ENCODE assay signal across 2 cellular contexts in genomic region chr4:140626982-140627381, GRCh38.
TF ChIP-seq lines count a peak whose summit lies in the region.

No MANE protein-coding gene starts in this region.

TF ChIP-seq in HCT116, 20 proteins besides CTCF, POLR2A, EP300 and RAD21 (continued from another document):
- no peak for TF ChIP-seq SP1 (IDR thresholded peaks at IDR 0.05; ENCODE audit: low read depth)
- TF ChIP-seq EZH2phosphoT487 (IDR thresholded peaks at IDR 0.05; ENCODE audit: borderline replicate concordance) = no peak
- no peak for TF ChIP-seq FOSL1 (IDR thresholded peaks at IDR 0.05; ENCODE audit: low read depth)
- no peak for TF ChIP-seq TCF7L2 (IDR thresholded peaks at IDR 0.05; ENCODE audit: borderline replicate concordance, extremely low read depth, insufficient read depth, insufficient read length)
- no peak for TF ChIP-seq ELF1 (IDR thresholded peaks at IDR 0.05; ENCODE audit: borderline replicate concordance, low read depth)
- TF ChIP-seq ZBTB33 (IDR thresholded peaks at IDR 0.05; ENCODE audit: extremely low read depth, insufficient replicate concordance, low read length) = no peak
- no peak for TF ChIP-seq JUND (IDR thresholded peaks at IDR 0.05)
- no peak for TF ChIP-seq CEBPB (IDR thresholded peaks at IDR 0.05; ENCODE audit: low read depth)
- TF ChIP-seq ZFX (IDR thresholded peaks at IDR 0.05) = no peak
- TF ChIP-seq ATF3 (IDR thresholded peaks at IDR 0.05) = no peak
- TF ChIP-seq SIN3A (IDR thresholded peaks at IDR 0.05; ENCODE audit: low read depth) = no peak
- TF ChIP-seq REST (IDR thresholded peaks at IDR 0.05; ENCODE audit: low read depth) = no peak
- TF ChIP-seq YY1 (IDR thresholded peaks at IDR 0.05; ENCODE audit: extremely low read depth, insufficient replicate concordance, low read depth, low read length) = no peak

TF ChIP-seq in neural cell, 6 proteins besides CTCF, POLR2A, EP300 and RAD21 (continued from another document):
- TF ChIP-seq REST (IDR thresholded peaks at IDR 0.05; ENCODE audit: borderline replicate concordance) (no peak), TAF1 (IDR thresholded peaks at IDR 0.05; ENCODE audit: low read depth) (no peak), EZH2 (IDR thresholded peaks at IDR 0.05; ENCODE audit: borderline replicate concordance, insufficient read depth, low read length, poor library complexity, severe bottlenecking) (no peak), POLR2AphosphoS5 (IDR thresholded peaks at IDR 0.05) (no peak), MXI1 (conservative IDR thresholded peaks at IDR 0.05; ENCODE audit: poor library complexity, severe bottlenecking) (no peak)
TF ChIP-seq in neural cell: peak in this region for 0.
